24 cellular contexts compared by ENCODE assay signal in genomic region chr20:58096880-58097813, GRCh38.
DNase-seq lines count a peak whose midpoint lies in the region; ATAC-seq and TF ChIP-seq lines count a peak whose summit lies in the region.
"Had no signal": no experiment of that assay in that cellular context is flagged by ENCODE, and none has a peak within 500 bp of the region (broad histone marks: within the 10 kb centered on the region; RNA-seq: fewer than 3 reads in every experiment).

No MANE protein-coding gene starts in this region.

- no peak overlapping the region for H3K27ac Mint-ChIP-seq in osteocyte (ENCODE audit: unreplicated experiment)
- no peak overlapping the region for H3K27ac Mint-ChIP-seq in T-helper 2 cell treated with Interferon-gamma antibody and Interleukin-4, amounts not matched to agents 5 μg/mL and 100 μg/mL, for 36 hours

- H3K36me3 Mint-ChIP-seq in osteocyte (ENCODE audit: unreplicated experiment) = no peaks in the 10 kb centered on the region
- no peaks in the 10 kb centered on the region for H3K36me3 Mint-ChIP-seq in T-helper 2 cell treated with Interferon-gamma antibody and Interleukin-4, amounts not matched to agents 5 μg/mL and 100 μg/mL, for 36 hours (ENCODE audit: low read depth)

- H3K36me3 ChIP-seq in SJSA1 = no peaks in the 10 kb centered on the region
- H3K36me3 ChIP-seq: SJCRH30 had no signal

- H3K27ac ChIP-seq in SJSA1 = peak overlapping the region; percentile 64
- no peak overlapping the region for H3K27ac ChIP-seq in foreskin keratinocyte
- H3K27ac ChIP-seq: SJCRH30 had no signal

- H3K9me3 Mint-ChIP-seq in osteocyte (ENCODE audit: unreplicated experiment) = no peaks in the 10 kb centered on the region
- no peaks in the 10 kb centered on the region for H3K9me3 Mint-ChIP-seq in T-helper 2 cell treated with Interferon-gamma antibody and Interleukin-4, amounts not matched to agents 5 μg/mL and 100 μg/mL, for 36 hours

- TF ChIP-seq CTCF in foreskin keratinocyte (conservative IDR thresholded peaks at IDR 0.05) = no peak
- TF ChIP-seq CTCF in osteocyte (IDR thresholded peaks at IDR 0.05) = no peak

- H3K9me3 ChIP-seq in SJSA1 (replicated peaks) = no peaks in the 10 kb centered on the region; the same call in 1 of the 2 replicates

- H3K4me1 Mint-ChIP-seq in osteocyte (ENCODE audit: unreplicated experiment) = peaks cover 1% of the 10 kb centered on the region
- no peaks in the 10 kb centered on the region for H3K4me1 Mint-ChIP-seq in T-helper 2 cell treated with Interferon-gamma antibody and Interleukin-4, amounts not matched to agents 5 μg/mL and 100 μg/mL, for 36 hours (ENCODE audit: low read depth)

- ATAC-seq in foreskin keratinocyte = peak; percentile 10
- no peak for ATAC-seq in GM21360 (IDR thresholded peaks at IDR 0.05; ENCODE audit: unreplicated experiment)
- no peak for ATAC-seq in HG03196 (IDR thresholded peaks at IDR 0.05; ENCODE audit: unreplicated experiment)
- ATAC-seq: PC-3, Right ventricle myocardium inferior had no signal

- H3K27me3 Mint-ChIP-seq in osteocyte (ENCODE audit: unreplicated experiment) = peaks cover 32% of the 10 kb centered on the region
- peaks cover 11% of the 10 kb centered on the region for H3K27me3 Mint-ChIP-seq in T-helper 2 cell treated with Interferon-gamma antibody and Interleukin-4, amounts not matched to agents 5 μg/mL and 100 μg/mL, for 36 hours (ENCODE audit: low read depth)

- H3K4me1 ChIP-seq in SJSA1 (replicated peaks) (peaks cover 9% of the 10 kb centered on the region), foreskin keratinocyte (peaks cover 6% of the 10 kb centered on the region)

- H3K4me3 ChIP-seq in SJSA1 = no peak overlapping the region
- H3K4me3 ChIP-seq: SJCRH30 had no signal

- no peaks in the 10 kb centered on the region for H3K27me3 ChIP-seq in SJSA1 (replicated peaks)
- peaks cover 54% of the 10 kb centered on the region for H3K27me3 ChIP-seq in foreskin keratinocyte
- H3K27me3 ChIP-seq: SJCRH30 had no signal

- H3K4me3 Mint-ChIP-seq in osteocyte (ENCODE audit: unreplicated experiment) = no peak overlapping the region
- no peak overlapping the region for H3K4me3 Mint-ChIP-seq in T-helper 2 cell treated with Interferon-gamma antibody and Interleukin-4, amounts not matched to agents 5 μg/mL and 100 μg/mL, for 36 hours

- DNase-seq in activated CD8-positive, alpha-beta memory T cell treated with anti-CD3 and anti-CD28 coated beads for 24 hours = peak; percentile 38
- DNase-seq in activated CD8-positive, alpha-beta memory T cell treated with anti-CD3 and anti-CD28 coated beads, Interleukin-2, amount 50 U/mL, for 4 hours = no peak
- DNase-seq in SJSA1 (ENCODE audit: low read depth in 1 of 2, low spot score in 2 of 2) (peak; percentile 78 to 84), foreskin keratinocyte (no peak), osteocyte (ENCODE audit: extremely low spot score, unreplicated experiment) (peak; percentile 59)
- no peak for DNase-seq in T-helper 2 cell treated with Interferon-gamma antibody and Interleukin-4, amounts not matched to agents 5 μg/mL and 100 μg/mL, for 36 hours (ENCODE audit: low spot score)
- DNase-seq: 8988T; Calu3; DMS153; DND-41; KBM-7; NCI-H1105 treated with DMSO at 0.1 percent for 48 hours; NCI-H146; NCI-H1930; NCI-H2107; NCI-H446 treated with DMSO at 0.1 percent for 48 hours; NCI-H526; NCI-H82; NK-92 treated with Interleukin-12 subunit alpha and Interleukin-12 subunit beta, amount 100 ng/mL, for 24 hours; PC-3; SJCRH30 had no signal

Comparison
In these comparisons a context has a peak if more than half of its experiments do, and no peak if none do; other contexts are left out.
1. DNase-seq: peak in activated CD8-positive, alpha-beta memory T cell treated with anti-CD3 and anti-CD28 coated beads for 24 hours (single experiment), SJSA1 (2 of 2) and osteocyte (single experiment); none in activated CD8-positive, alpha-beta memory T cell treated with anti-CD3 and anti-CD28 coated beads, Interleukin-2, amount 50 U/mL, for 4 hours (single experiment), foreskin keratinocyte (0 of 2) and T-helper 2 cell treated with Interferon-gamma antibody and Interleukin-4, amounts not matched to agents 5 μg/mL and 100 μg/mL, for 36 hours (single experiment).